16 cellular contexts compared by ENCODE assay signal in genomic region chr2:234395801-234396478, GRCh38.
DNase-seq lines count a peak whose midpoint lies in the region; ATAC-seq and TF ChIP-seq lines count a peak whose summit lies in the region.
"Had no signal": no experiment of that assay in that cellular context is flagged by ENCODE, and none has a peak within 500 bp of the region (broad histone marks: within the 10 kb centered on the region; RNA-seq: fewer than 3 reads in every experiment).

No MANE protein-coding gene starts in this region.

- H3K4me1 Mint-ChIP-seq in brain = peaks cover 36% of the 10 kb centered on the region
- peaks cover 44% of the 10 kb centered on the region for H3K4me1 Mint-ChIP-seq in stimulated activated memory B cell treated with anti-CD40 and anti-IgM and Interleukin-4, amounts not matched to agents 10 μg/mL and 1 μg/mL and 100 μg/mL, for 72 hours

- intact Hi-C loops in uterus (cut with DNase I; ENCODE audit: low total_unique reads) = no loop called here

- H3K27ac ChIP-seq in uterus (no peak overlapping the region), foreskin keratinocyte (no peak overlapping the region)
- H3K27ac ChIP-seq: cardiac muscle cell, pancreas had no signal

- H3K9me3 ChIP-seq in uterus = no peaks in the 10 kb centered on the region
- H3K9me3 ChIP-seq: pancreas had no signal

- H3K4me1 ChIP-seq in uterus = no peaks in the 10 kb centered on the region
- H3K4me1 ChIP-seq in foreskin keratinocyte = no peaks in the 10 kb centered on the region
- H3K4me1 ChIP-seq: pancreas had no signal

- H3K9me3 Mint-ChIP-seq in brain = peaks cover 0 to 24% (median 8%) of the 10 kb centered on the region in 5 experiments
- H3K9me3 Mint-ChIP-seq in stimulated activated memory B cell treated with anti-CD40 and anti-IgM and Interleukin-4, amounts not matched to agents 10 μg/mL and 1 μg/mL and 100 μg/mL, for 72 hours = peaks cover 3% of the 10 kb centered on the region

- TF ChIP-seq POLR2A in uterus (IDR thresholded peaks at IDR 0.05) = no peak

- peak; percentile 84 for DNase-seq in COR-L47 (lab: John Stamatoyannopoulos, UW)
- DNase-seq in NCI-H1105 treated with DMSO at 0.1 percent for 48 hours (lab: John Stamatoyannopoulos, UW) = peak; percentile 95
- DNase-seq in NCI-H345 treated with DMSO at 0.1 percent for 48 hours (lab: John Stamatoyannopoulos, UW; ENCODE audit: unreplicated experiment) = peak; percentile 97
- DNase-seq in mucosa of gallbladder (ENCODE audit: low spot score) = no peak
- DNase-seq in uterus = no peak
- DNase-seq in foreskin keratinocyte = no peak
- DNase-seq: AML-193; mammary epithelial cell; NCI-H526 treated with DMSO at 0.1 percent for 48 hours; pancreas; stimulated activated CD4-positive, alpha-beta T cell treated with anti-CD3 and anti-CD28 coated beads, Interleukin-2, amount 100 ng/mL, for 24 hours; stimulated activated naive CD4-positive, alpha-beta T cell had no signal

- H3K4me3 Mint-ChIP-seq in brain = peak overlapping the region in 1 of 5 experiments; percentile 37
- no peak overlapping the region for H3K4me3 Mint-ChIP-seq in stimulated activated memory B cell treated with anti-CD40 and anti-IgM and Interleukin-4, amounts not matched to agents 10 μg/mL and 1 μg/mL and 100 μg/mL, for 72 hours

- ATAC-seq in stimulated activated memory B cell treated with anti-CD40 and anti-IgM and Interleukin-4, amounts not matched to agents 10 μg/mL and 1 μg/mL and 100 μg/mL, for 72 hours = no peak
- no peak for ATAC-seq in foreskin keratinocyte
- ATAC-seq: esophagus mucosa had no signal

- peaks cover 19% of the 10 kb centered on the region for H3K27me3 Mint-ChIP-seq in brain
- H3K27me3 Mint-ChIP-seq in stimulated activated memory B cell treated with anti-CD40 and anti-IgM and Interleukin-4, amounts not matched to agents 10 μg/mL and 1 μg/mL and 100 μg/mL, for 72 hours = no peaks in the 10 kb centered on the region

- no peaks in the 10 kb centered on the region for H3K36me3 ChIP-seq in uterus
- H3K36me3 ChIP-seq: cardiac muscle cell, pancreas had no signal

- H3K27me3 ChIP-seq in uterus (no peaks in the 10 kb centered on the region), foreskin keratinocyte (no peaks in the 10 kb centered on the region)
- H3K27me3 ChIP-seq: cardiac muscle cell, pancreas had no signal

- no peak for TF ChIP-seq CTCF in brain (conservative IDR thresholded peaks at IDR 0.05)
- no peak for TF ChIP-seq CTCF in uterus (IDR thresholded peaks at IDR 0.05)
- TF ChIP-seq CTCF in foreskin keratinocyte (conservative IDR thresholded peaks at IDR 0.05) = no peak

- H3K36me3 Mint-ChIP-seq in brain = no peaks in the 10 kb centered on the region
- H3K36me3 Mint-ChIP-seq in stimulated activated memory B cell treated with anti-CD40 and anti-IgM and Interleukin-4, amounts not matched to agents 10 μg/mL and 1 μg/mL and 100 μg/mL, for 72 hours = no peaks in the 10 kb centered on the region

- H3K4me3 ChIP-seq in uterus = no peak overlapping the region
- H3K4me3 ChIP-seq: cardiac muscle cell, pancreas had no signal

- peak overlapping the region; percentile 61 to 89 (median 71) for H3K27ac Mint-ChIP-seq in brain
- no peak overlapping the region for H3K27ac Mint-ChIP-seq in stimulated activated memory B cell treated with anti-CD40 and anti-IgM and Interleukin-4, amounts not matched to agents 10 μg/mL and 1 μg/mL and 100 μg/mL, for 72 hours

Comparison
In these comparisons a context has a peak if more than half of its experiments do, and no peak if none do; other contexts are left out.
1. DNase-seq: peak in COR-L47 (single experiment), NCI-H1105 treated with DMSO at 0.1 percent for 48 hours (single experiment) and NCI-H345 treated with DMSO at 0.1 percent for 48 hours (single experiment); none in mucosa of gallbladder (single experiment), uterus (0 of 2) and foreskin keratinocyte (0 of 2).